Comparison of ENCODE assay signal across 16 cellular contexts in genomic region chr4:88969746-88970145, GRCh38.
"Had no signal": no experiment of that assay in that cellular context is flagged by ENCODE, and none has a peak within 500 bp of the region (broad histone marks: within the 10 kb centered on the region; RNA-seq: fewer than 3 reads in every experiment).

No MANE protein-coding gene starts in this region.

- H3K4me3 ChIP-seq: colonic mucosa, smooth muscle cell, thyroid gland, upper lobe of right lung, vagina had no signal

- H3K4me2 ChIP-seq: smooth muscle cell had no signal

- H3K4me1 ChIP-seq: colonic mucosa, foreskin keratinocyte, thyroid gland, upper lobe of right lung, vagina had no signal

- H3K4me3 Mint-ChIP-seq: naive thymus-derived CD4-positive, alpha-beta T cell had no signal

- H3K27ac ChIP-seq: colonic mucosa, foreskin keratinocyte, neutrophil, thyroid gland, upper lobe of right lung, vagina had no signal

- H3K36me3 ChIP-seq: colonic mucosa, neutrophil, thyroid gland, upper lobe of right lung, vagina had no signal

- H3K9me3 ChIP-seq: colonic mucosa, neutrophil, thyroid gland, upper lobe of right lung, vagina had no signal

- DNase-seq: colonic mucosa; dermis blood vessel endothelial cell; foreskin keratinocyte; head of caudate nucleus; hippocampal formation; kidney glomerular epithelial cell; mesendoderm; naive thymus-derived CD4-positive, alpha-beta T cell; posterior cingulate gyrus; stimulated activated CD4-positive, alpha-beta T cell treated with anti-CD3 and anti-CD28 coated beads, Interleukin-2, amount 100 ng/mL, for 48 hours; stimulated activated naive CD4-positive, alpha-beta T cell treated with Interleukin-2 at 50 U/mL for 16 hours; thyroid gland; upper lobe of right lung had no signal

- H3K27me3 ChIP-seq: colonic mucosa, foreskin keratinocyte, neutrophil, thyroid gland, upper lobe of right lung, vagina had no signal
